Comparison of ENCODE assay signal across 20 cellular contexts in genomic region chr7:145224775-145225174, GRCh38.
"Had no signal": no experiment of that assay in that cellular context is flagged by ENCODE, and none has a peak within 500 bp of the region (broad histone marks: within the 10 kb centered on the region; RNA-seq: fewer than 3 reads in every experiment).

No MANE protein-coding gene starts in this region.

- DNase-seq: cortex of kidney; effector memory CD8-positive, alpha-beta T cell; head of caudate nucleus; left ventricle myocardium superior; lower lobe of right lung; pancreas; right lobe of liver; small intestine; stimulated activated CD4-positive, alpha-beta T cell treated with anti-CD3 and anti-CD28 coated beads, Interleukin-12 subunit alpha, Interleukin-12 subunit beta, amount 100 ng/mL, for 4 hours; stimulated activated CD4-positive, alpha-beta T cell treated with anti-CD3 and anti-CD28 coated beads, Interleukin-1b, Interleukin-23, amount 100 ng/mL, for 48 hours; stimulated activated CD4-positive, alpha-beta T cell treated with anti-CD3 and anti-CD28 coated beads, Interleukin-4, amount 100 ng/mL, for 1 hour; stimulated activated CD8-positive, alpha-beta memory T cell treated with anti-CD3 and anti-CD28 coated beads, Interleukin-4, amount 100 ng/mL, for 48 hours; stimulated activated naive CD4-positive, alpha-beta T cell; stimulated activated naive CD8-positive, alpha-beta T cell treated with anti-CD3 and anti-CD28 coated beads, Interleukin-15, amount 100 ng/mL, for 72 hours; transverse colon; upper lobe of right lung; uterus had no signal

- H3K27me3 ChIP-seq: neutrophil, pancreas, right lobe of liver, suprapubic skin, transverse colon, upper lobe of right lung, uterus had no signal

- H3K9me3 ChIP-seq: lower lobe of right lung, neutrophil, pancreas, right lobe of liver, suprapubic skin, transverse colon, upper lobe of right lung, uterus had no signal

- ATAC-seq: effector memory CD8-positive, alpha-beta T cell; left ventricle myocardium superior; lower lobe of right lung; natural killer cell treated with Interleukin-12 subunit alpha and Interleukin-12 subunit beta and Interleukin-15 and Interleukin-18, amount 100 ng/mL, for 72 hours; pancreas; right lobe of liver; stimulated activated naive CD8-positive, alpha-beta T cell treated with anti-CD3 and anti-CD28 coated beads, Interleukin-15, amount 100 ng/mL, for 72 hours; upper lobe of right lung had no signal

- H3K36me3 ChIP-seq: lower lobe of right lung, neutrophil, pancreas, right lobe of liver, suprapubic skin, transverse colon, upper lobe of right lung, uterus had no signal

- H3K27ac ChIP-seq: lower lobe of right lung, neutrophil, pancreas, right lobe of liver, suprapubic skin, transverse colon, upper lobe of right lung, uterus had no signal

- H3K4me3 ChIP-seq: lower lobe of right lung, pancreas, right lobe of liver, suprapubic skin, transverse colon, upper lobe of right lung, uterus had no signal

- H3K4me1 ChIP-seq: lower lobe of right lung, pancreas, right lobe of liver, suprapubic skin, transverse colon, upper lobe of right lung, uterus had no signal
